14 cellular contexts compared by ENCODE assay signal in the genomic region with DNA sequence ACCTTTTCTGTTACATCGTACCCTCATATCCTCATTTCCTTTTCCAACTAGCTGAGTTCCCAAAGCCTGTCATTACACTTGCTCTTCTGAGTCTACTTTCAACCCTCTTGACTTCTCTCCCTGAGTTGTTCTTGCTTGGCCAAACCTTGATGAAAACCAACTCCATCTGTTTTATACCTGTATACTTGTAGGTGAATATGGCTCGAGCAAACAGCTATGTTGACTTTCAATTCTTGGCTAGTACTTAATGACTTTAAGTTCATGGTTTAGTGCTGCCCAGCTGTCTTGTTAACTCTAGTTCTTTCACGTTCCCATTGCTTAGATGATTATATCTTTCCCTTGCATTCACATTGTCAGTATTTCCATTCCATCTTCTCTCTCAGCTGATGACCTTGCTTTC. TPM values are rescaled to one million over a fixed set of nuclear protein-coding genes. Genes with fewer than 3 reads are reported as not detected.
DNase-seq lines count a peak whose midpoint lies in the region; ATAC-seq and TF ChIP-seq lines count a peak whose summit lies in the region.
"Had no signal": no experiment of that assay in that cellular context is flagged by ENCODE, and none has a peak within 500 bp of the region (broad histone marks: within the 10 kb centered on the region; RNA-seq: fewer than 3 reads in every experiment).

No MANE protein-coding gene starts in this region.

- H3K4me1 ChIP-seq in trophoblast cell (ENCODE audit: control insufficient read depth in 1 of 2, insufficient read depth in 2 of 2, low read length in 2 of 2), result peaks cover under 1 to 5% of the 10 kb centered on the region in 2 experiments
- H3K4me1 ChIP-seq: BLaER1 treated with 17β-estradiol and CSF1 and Interleukin-3, amounts not matched to agents 10 nM and 100 nM had no signal

- H3K9ac ChIP-seq in trophoblast cell (ENCODE audit: low read length), result no peak overlapping the region
- H3K9ac ChIP-seq: BLaER1 treated with 17β-estradiol and CSF1 and Interleukin-3, amounts not matched to agents 10 nM and 100 nM had no signal

- no peak overlapping the region for H3K4me2 ChIP-seq in trophoblast cell (ENCODE audit: low read length)
- H3K4me2 ChIP-seq: BLaER1 treated with 17β-estradiol and CSF1 and Interleukin-3, amounts not matched to agents 10 nM and 100 nM had no signal

- no peak overlapping the region for H2AFZ ChIP-seq in trophoblast cell (ENCODE audit: insufficient read depth, low read length, poor library complexity)

- H3K4me3 ChIP-seq in HL-60 (replicated peaks; ENCODE audit: insufficient read depth, low read length), result no peak overlapping the region
- no peak overlapping the region for H3K4me3 ChIP-seq in trophoblast cell (ENCODE audit: low read depth, low read length)
- H3K4me3 ChIP-seq: BLaER1 treated with 17β-estradiol and CSF1 and Interleukin-3, amounts not matched to agents 10 nM and 100 nM had no signal

- H3K27me3 ChIP-seq in HL-60 (ENCODE audit: insufficient read depth, poor library complexity, severe bottlenecking) (no peaks in the 10 kb centered on the region), trophoblast cell (ENCODE audit: insufficient read depth, low read length) (no peaks in the 10 kb centered on the region)
- H3K27me3 ChIP-seq: BLaER1 treated with 17β-estradiol and CSF1 and Interleukin-3, amounts not matched to agents 10 nM and 100 nM had no signal

- H2BK120ac ChIP-seq in trophoblast cell (ENCODE audit: insufficient read depth, low read length, poor library complexity), result no peak overlapping the region

- H3K79me2 ChIP-seq in trophoblast cell (ENCODE audit: control insufficient read depth, insufficient read depth, low read length, poor library complexity), result peaks cover 11% of the 10 kb centered on the region

- TF ChIP-seq CTCF in HL-60 (IDR thresholded peaks at IDR 0.05; ENCODE audit: insufficient read depth, low read length), result no peak

- H4K91ac ChIP-seq in trophoblast cell (ENCODE audit: low read depth, low read length), result no peak overlapping the region

- H3K36me3 Mint-ChIP-seq in activated naive CD8-positive, alpha-beta T cell treated with anti-CD3 and anti-CD28 coated beads, Interleukin-2, amount 50 U/mL, for 24 hours (ENCODE audit: low read depth), result peaks cover 4% of the 10 kb centered on the region
- H3K36me3 Mint-ChIP-seq in activated naive CD8-positive, alpha-beta T cell treated with anti-CD3 and anti-CD28 coated beads for 36 hours, result peaks cover 25% of the 10 kb centered on the region

- peaks cover 3% of the 10 kb centered on the region for H3K9me3 Mint-ChIP-seq in activated naive CD8-positive, alpha-beta T cell treated with anti-CD3 and anti-CD28 coated beads, Interleukin-2, amount 50 U/mL, for 24 hours
- peaks cover 34% of the 10 kb centered on the region for H3K9me3 Mint-ChIP-seq in activated naive CD8-positive, alpha-beta T cell treated with anti-CD3 and anti-CD28 coated beads for 36 hours

- H3K18ac ChIP-seq in trophoblast cell (ENCODE audit: low read length), result no peak overlapping the region

- no peak overlapping the region for H3K27ac Mint-ChIP-seq in activated naive CD8-positive, alpha-beta T cell treated with anti-CD3 and anti-CD28 coated beads, Interleukin-2, amount 50 U/mL, for 24 hours
- no peak overlapping the region for H3K27ac Mint-ChIP-seq in activated naive CD8-positive, alpha-beta T cell treated with anti-CD3 and anti-CD28 coated beads for 36 hours
- H3K27ac Mint-ChIP-seq: B cell; CD8-positive, alpha-beta T cell; H9 had no signal

- no peak for DNase-seq in activated naive CD8-positive, alpha-beta T cell treated with anti-CD3 and anti-CD28 coated beads, Interleukin-2, amount 50 U/mL, for 24 hours
- no peak for DNase-seq in activated naive CD8-positive, alpha-beta T cell treated with anti-CD3 and anti-CD28 coated beads for 36 hours
- DNase-seq in HL-60 (ENCODE audit: low read depth in 1 of 2, low spot score in 1 of 2), result no peak
- DNase-seq in epithelial cell of prostate (ENCODE audit: low read depth, low spot score), result no peak
- DNase-seq in trophoblast cell, result no peak
- DNase-seq: 8988T; CD8-positive, alpha-beta T cell; COR-L47; H9 had no signal

- H3K9me3 ChIP-seq in trophoblast cell (ENCODE audit: insufficient read depth, low read depth, low read length), result no peaks in the 10 kb centered on the region

- peak; percentile 57 for ATAC-seq in activated naive CD8-positive, alpha-beta T cell treated with anti-CD3 and anti-CD28 coated beads, Interleukin-2, amount 50 U/mL, for 24 hours
- ATAC-seq in GM21529 (IDR thresholded peaks at IDR 0.05; ENCODE audit: unreplicated experiment) (no peak), GM21619 (IDR thresholded peaks at IDR 0.05; ENCODE audit: unreplicated experiment) (no peak), GM18870 (IDR thresholded peaks at IDR 0.05; ENCODE audit: unreplicated experiment) (no peak)
- ATAC-seq: CD8-positive, alpha-beta T cell had no signal

- H3K4me1 Mint-ChIP-seq in activated naive CD8-positive, alpha-beta T cell treated with anti-CD3 and anti-CD28 coated beads, Interleukin-2, amount 50 U/mL, for 24 hours, result no peaks in the 10 kb centered on the region
- H3K4me1 Mint-ChIP-seq in activated naive CD8-positive, alpha-beta T cell treated with anti-CD3 and anti-CD28 coated beads for 36 hours, result peaks cover 4% of the 10 kb centered on the region
- H3K4me1 Mint-ChIP-seq: B cell had no signal

- no peak overlapping the region for H3K23ac ChIP-seq in trophoblast cell (ENCODE audit: low read length)

- no peak overlapping the region for H2BK12ac ChIP-seq in trophoblast cell (ENCODE audit: low read length)

- peak overlapping the region; percentile 84 for H3K4ac ChIP-seq in trophoblast cell (ENCODE audit: low read depth, low read length)

- H4K8ac ChIP-seq in trophoblast cell (ENCODE audit: low read depth, low read length), result no peak overlapping the region

- no peak overlapping the region for H2AK5ac ChIP-seq in trophoblast cell (ENCODE audit: low read length)

- H3K4me3 Mint-ChIP-seq in activated naive CD8-positive, alpha-beta T cell treated with anti-CD3 and anti-CD28 coated beads, Interleukin-2, amount 50 U/mL, for 24 hours, result no peak overlapping the region
- no peak overlapping the region for H3K4me3 Mint-ChIP-seq in activated naive CD8-positive, alpha-beta T cell treated with anti-CD3 and anti-CD28 coated beads for 36 hours
- H3K4me3 Mint-ChIP-seq: B cell; CD8-positive, alpha-beta T cell; H9 had no signal

- H3K27me3 Mint-ChIP-seq in activated naive CD8-positive, alpha-beta T cell treated with anti-CD3 and anti-CD28 coated beads, Interleukin-2, amount 50 U/mL, for 24 hours, result no peaks in the 10 kb centered on the region
- H3K27me3 Mint-ChIP-seq in activated naive CD8-positive, alpha-beta T cell treated with anti-CD3 and anti-CD28 coated beads for 36 hours, result no peaks in the 10 kb centered on the region
- H3K27me3 Mint-ChIP-seq: B cell had no signal

- no peak overlapping the region for H3K14ac ChIP-seq in trophoblast cell (ENCODE audit: low read length)

- peaks cover 0 to 5% of the 10 kb centered on the region in 2 experiments for H3K36me3 ChIP-seq in trophoblast cell (ENCODE audit: control insufficient read depth in 1 of 2, insufficient read depth in 2 of 2, low read length in 2 of 2)

- no peak overlapping the region for H4K12ac ChIP-seq in trophoblast cell (ENCODE audit: low read depth, low read length)

- no CpG with 5 or more reads among the region's 3 CpGs for WGBS in trophoblast cell (ENCODE audit: extremely low coverage, insufficient coverage, insufficient read length)

- H3K27ac ChIP-seq in HL-60 (replicated peaks) (peak overlapping the region; percentile 42), epithelial cell of prostate (peak overlapping the region; percentile 25), trophoblast cell (ENCODE audit: low read depth, low read length) (no peak overlapping the region)
- H3K27ac ChIP-seq: BLaER1 treated with 17β-estradiol and CSF1 and Interleukin-3, amounts not matched to agents 10 nM and 100 nM had no signal

- H2BK5ac ChIP-seq in trophoblast cell (ENCODE audit: low read depth, low read length, poor library complexity), result no peak overlapping the region

- H3K79me1 ChIP-seq in trophoblast cell (ENCODE audit: low read length), result no peaks in the 10 kb centered on the region

RNA-seq across cellular contexts. Expression of gene TANC2, which starts 14.8 kb away (rescaled TPM):
- 1 to 10 TPM; 4.2 to 5.9 TPM for total RNA-seq in activated naive CD8-positive, alpha-beta T cell treated with anti-CD3 and anti-CD28 coated beads for 36 hours
- 81.0 and 87.7 TPM in 2 replicates for polyA plus RNA-seq in trophoblast cell (2013)
